ENCODE assay signal across 11 cellular contexts in genomic region chr3:114878119-114878839, GRCh38.
DNase-seq lines count a peak whose midpoint lies in the region; ATAC-seq and TF ChIP-seq lines count a peak whose summit lies in the region.
"Had no signal": no experiment of that assay in that cellular context is flagged by ENCODE, and none has a peak within 500 bp of the region (broad histone marks: within the 10 kb centered on the region; RNA-seq: fewer than 3 reads in every experiment).

No MANE protein-coding gene starts in this region.

- no peaks in the 10 kb centered on the region for H3K36me3 Mint-ChIP-seq in WTC11

- 0 out of 2 replicates have a peak overlapping the region, but pooled peaks have one; percentile 26 for H3K27ac Mint-ChIP-seq in WTC11

- no peaks in the 10 kb centered on the region for H3K9me3 Mint-ChIP-seq in WTC11

- peak overlapping the region; percentile 13 for H3K27ac ChIP-seq in iPS-20b (ENCODE audit: low read length)

- H3K4me1 Mint-ChIP-seq in WTC11 = peaks cover 30% of the 10 kb centered on the region

- H3K27me3 ChIP-seq in iPS-20b (ENCODE audit: insufficient read depth, low read length) = no peaks in the 10 kb centered on the region

- no peak overlapping the region for H3K9ac ChIP-seq in iPS-20b (ENCODE audit: low read depth, low read length)

- ATAC-seq in WTC11 = peak; percentile 84
- no peak for ATAC-seq in GM18520 (IDR thresholded peaks at IDR 0.05; ENCODE audit: unreplicated experiment)
- no peak for ATAC-seq in stimulated activated naive CD8-positive, alpha-beta T cell treated with anti-CD3 and anti-CD28 coated beads, Interleukin-15, Interleukin-2, amounts not matched to agents 100 U/mL and 50 U/mL, for 24 hours

- DNase-seq in COLO829 (ENCODE audit: low spot score) = peak; percentile 15
- DNase-seq in HPDE6-E6E7 (ENCODE audit: extremely low spot score) = peak; percentile 21
- DNase-seq in WTC11 (ENCODE audit: low spot score) = no peak
- no peak for DNase-seq in NOMO-1 treated with DMSO at 0.1 percent for 48 hours (lab: John Stamatoyannopoulos, UW; ENCODE audit: unreplicated experiment)
- DNase-seq in stimulated activated naive CD8-positive, alpha-beta T cell treated with anti-CD3 and anti-CD28 coated beads, Interleukin-15, Interleukin-2, amounts not matched to agents 100 U/mL and 50 U/mL, for 24 hours = no peak
- no peak for DNase-seq in putamen (ENCODE audit: low spot score)
- DNase-seq: activated T-cell treated with anti-CD3 and anti-CD28 coated beads, Interleukin-2, amount 50 U/mL, for 1 hour; NK-92 treated with Interleukin-12 subunit alpha and Interleukin-12 subunit beta, amount 100 ng/mL, for 24 hours; T1000 had no signal

- TF ChIP-seq CTCF in WTC11 (IDR thresholded peaks at IDR 0.05) = no peak

- CTCF ChIA-PET in WTC11 (lab: Charles Lee) = no interaction called here

- POLR2A ChIA-PET in WTC11 (lab: Charles Lee) = interaction anchor here (0.7 kb wide), 1 partner anchor 245 kb away, joined by 3 read pairs; no protein-coding TSS in a partner anchor

- H3K4me3 Mint-ChIP-seq in WTC11 = no peak overlapping the region

- no peak overlapping the region; the same call in 1 of the 2 replicates for H3K4me3 ChIP-seq in iPS-20b (ENCODE audit: low read length)

- H3K27me3 Mint-ChIP-seq in WTC11 (ENCODE audit: low read depth) = no peaks in the 10 kb centered on the region

- no peaks in the 10 kb centered on the region for H3K36me3 ChIP-seq in iPS-20b (ENCODE audit: insufficient read depth, low read depth, low read length)

- H3K9me3 ChIP-seq in iPS-20b (ENCODE audit: insufficient read depth, low read depth, low read length) = no peaks in the 10 kb centered on the region

- H3K4me1 ChIP-seq in iPS-20b (ENCODE audit: insufficient read depth, low read length) = peaks cover 24% of the 10 kb centered on the region; the same call in 1 of the 2 replicates

TF ChIP-seq in WTC11, 78 proteins besides CTCF, POLR2A, EP300 and RAD21:
- no peak for TF ChIP-seq ZNF263 (CRISPR knock-in tag; IDR thresholded peaks at IDR 0.05; ENCODE audit: low read depth)
- TF ChIP-seq ZNF121 (CRISPR knock-in tag; IDR thresholded peaks at IDR 0.05) = no peak
- no peak for TF ChIP-seq TP53 (CRISPR knock-in tag; IDR thresholded peaks at IDR 0.05)
- TF ChIP-seq E2F4 (CRISPR knock-in tag; IDR thresholded peaks at IDR 0.05; ENCODE audit: borderline replicate concordance, low read depth) = no peak

Comparison
In these comparisons a context has a peak if more than half of its experiments do, and no peak if none do; other contexts are left out.
1. DNase-seq: peak in COLO829 (single experiment) and HPDE6-E6E7 (single experiment); none in WTC11 (single experiment), NOMO-1 treated with DMSO at 0.1 percent for 48 hours (single experiment), stimulated activated naive CD8-positive, alpha-beta T cell treated with anti-CD3 and anti-CD28 coated beads, Interleukin-15, Interleukin-2, amounts not matched to agents 100 U/mL and 50 U/mL, for 24 hours (single experiment) and putamen (single experiment).